ENCODE assay signal across 11 cellular contexts in genomic region chr12:4404877-4405637, GRCh38. TPM values are rescaled to one million over a fixed set of nuclear protein-coding genes. Genes with fewer than 3 reads are reported as not detected.
DNase-seq lines count a peak whose midpoint lies in the region; ATAC-seq and TF ChIP-seq lines count a peak whose summit lies in the region.
"Not testable (repeated sequence)": the region's sequence is repeated elsewhere in the genome, so short reads cannot be mapped to it uniquely, and the experiment has no call there.
"Had no signal": no experiment of that assay in that cellular context is flagged by ENCODE, and none has a peak within 500 bp of the region (broad histone marks: within the 10 kb centered on the region; RNA-seq: fewer than 3 reads in every experiment).

No MANE protein-coding gene starts in this region.

- H3K9me3 ChIP-seq in T-helper 17 cell (ENCODE audit: control insufficient read depth, low read length, poor library complexity, severe bottlenecking), result not testable (repeated sequence)

- not testable (repeated sequence) for H3K36me3 Mint-ChIP-seq in T-helper 17 cell (ENCODE audit: low read depth); activated naive CD8-positive, alpha-beta T cell; neural crest cell (ENCODE audit: low read depth)

- intact Hi-C loops in left colon (cut with DNase I, micrococcal nuclease), result not testable (repeated sequence)

- not testable (repeated sequence) for H3K4me3 ChIP-seq in coronary artery

- DNase-seq in T-helper 17 cell; left colon; neural crest cell (ENCODE audit: low read depth, low spot score): not testable (repeated sequence)
- peak; percentile 9 for DNase-seq in coronary artery (ENCODE audit: low spot score)

- TF ChIP-seq CTCF in coronary artery (IDR thresholded peaks at IDR 0.05); neural crest cell (conservative IDR thresholded peaks at IDR 0.05): not testable (repeated sequence)

- not testable (repeated sequence) for H3K9me3 Mint-ChIP-seq in activated naive CD8-positive, alpha-beta T cell (ENCODE audit: low read depth); neural crest cell

- not testable (repeated sequence) for H3K4me3 Mint-ChIP-seq in T-helper 17 cell; activated naive CD8-positive, alpha-beta T cell; neural crest cell

- not testable (repeated sequence) for H3K27ac ChIP-seq in coronary artery

- not testable (repeated sequence) for H3K4me1 Mint-ChIP-seq in T-helper 17 cell; activated naive CD8-positive, alpha-beta T cell (ENCODE audit: low read depth); neural crest cell

- peaks cover 31% of the 10 kb centered on the region for H3K27me3 Mint-ChIP-seq in T-helper 17 cell
- H3K27me3 Mint-ChIP-seq in activated naive CD8-positive, alpha-beta T cell; neural crest cell (ENCODE audit: low read depth): not testable (repeated sequence)

- ATAC-seq in T-helper 17 cell, result not testable (repeated sequence)
- peak; percentile 55 for ATAC-seq in left colon

- H3K27ac Mint-ChIP-seq in T-helper 17 cell, result peak overlapping the region; percentile 10
- peak overlapping the region; percentile 28 for H3K27ac Mint-ChIP-seq in activated naive CD8-positive, alpha-beta T cell
- peak overlapping the region; percentile 2 for H3K27ac Mint-ChIP-seq in neural crest cell (ENCODE audit: unreplicated experiment)

RNA-seq across cellular contexts. Expression of gene FGF23, which starts 25.5 kb away (rescaled TPM):
- total RNA-seq in T-helper 17 cell (not detected), left colon (not detected), neural crest cell (0.16 and 0.25 TPM in 2 replicates)
- total RNA-seq: A172; B cell; Caco-2; Calu3; CD4-positive, alpha-beta T cell; CD8-positive, alpha-beta T cell had no signal

RNA-seq across cellular contexts. Expression of gene FGF6, which starts 40.6 kb away (rescaled TPM):
- not detected for total RNA-seq in T-helper 17 cell
- total RNA-seq in left colon, result not detected
- not detected in 2 replicates for total RNA-seq in neural crest cell
- total RNA-seq: A172; B cell; Caco-2; Calu3; CD4-positive, alpha-beta T cell; CD8-positive, alpha-beta T cell had no signal
